26 cellular contexts compared by ENCODE assay signal in genomic region chr1:24109166-24109483, GRCh38. TPM values are rescaled to one million over a fixed set of nuclear protein-coding genes. Genes with fewer than 3 reads are reported as not detected.
DNase-seq lines count a peak whose midpoint lies in the region; ATAC-seq and TF ChIP-seq lines count a peak whose summit lies in the region.
"Had no signal": no experiment of that assay in that cellular context is flagged by ENCODE, and none has a peak within 500 bp of the region (broad histone marks: within the 10 kb centered on the region; RNA-seq: fewer than 3 reads in every experiment).

No MANE protein-coding gene starts in this region.

- H3K27me3 ChIP-seq in ACC112 (ENCODE audit: insufficient read depth, low read length), result peaks cover 5% of the 10 kb centered on the region; the same call in 1 of the 2 replicates
- H3K27me3 ChIP-seq in GM23248 (replicated peaks; ENCODE audit: insufficient read depth), result no peaks in the 10 kb centered on the region
- no peaks in the 10 kb centered on the region for H3K27me3 ChIP-seq in mammary epithelial cell (ENCODE audit: insufficient read depth, low read length)
- H3K27me3 ChIP-seq in neuronal stem cell (ENCODE audit: control insufficient read depth in 3 of 3, insufficient read depth in 3 of 3, low read depth in 1 of 3, low read length in 3 of 3), result peaks cover 0 to 46% (median 0%) of the 10 kb centered on the region in 3 experiments
- H3K27me3 ChIP-seq in suprapubic skin, result no peaks in the 10 kb centered on the region

- no peak overlapping the region for H3K14ac ChIP-seq in neuronal stem cell (ENCODE audit: low read length)

- H3K27ac ChIP-seq in ACC112 (ENCODE audit: low read depth, low read length) (peak overlapping the region; percentile 30; the same call in 1 of the 2 replicates), GM23248 (peak overlapping the region; percentile 91), mammary epithelial cell (ENCODE audit: insufficient read depth, low read depth, low read length) (peak overlapping the region; percentile 14), neuronal stem cell (replicated peaks; ENCODE audit: low read length) (no peak overlapping the region), suprapubic skin (no peak overlapping the region)

- H2AK5ac ChIP-seq in neuronal stem cell (ENCODE audit: low read depth, low read length), result no peak overlapping the region

- no peak for TF ChIP-seq POLR2A in suprapubic skin (IDR thresholded peaks at IDR 0.05)

- H4K20me1 ChIP-seq in GM23248 (ENCODE audit: insufficient read depth), result no peaks in the 10 kb centered on the region
- H4K20me1 ChIP-seq in mammary epithelial cell (ENCODE audit: insufficient read depth, low read length), result no peaks in the 10 kb centered on the region

- H3K18ac ChIP-seq in neuronal stem cell (ENCODE audit: low read length), result no peak overlapping the region

- CTCF ChIA-PET in mammary epithelial cell (lab: Charles Lee; ENCODE audit: low non-redundant PET), result no interaction called here

- H3K4me3 Mint-ChIP-seq in nephron, result peak overlapping the region in 2 of 3 experiments; percentile 40 to 95
- H3K4me3 Mint-ChIP-seq: activated B cell treated with CpG ODN at 0.5 μM for 24 hours; activated CD4-positive, alpha-beta memory T cell treated with anti-CD3 and anti-CD28 coated beads for 36 hours; naive thymus-derived CD4-positive, alpha-beta T cell had no signal

- no peak for TF ChIP-seq CTCF in mammary epithelial cell (conservative IDR thresholded peaks at IDR 0.05 in 1 of 2, IDR thresholded peaks at IDR 0.05 in 1 of 2; ENCODE audit: extremely low read depth in 1 of 2, insufficient read depth in 1 of 2, low read depth in 1 of 2, low read length in 2 of 2)
- TF ChIP-seq CTCF in nephron (IDR thresholded peaks at IDR 0.05; ENCODE audit: unreplicated experiment in 3 of 3), result no peak
- TF ChIP-seq CTCF in suprapubic skin (IDR thresholded peaks at IDR 0.05), result no peak

- H3K4me1 Mint-ChIP-seq in nephron, result peaks cover 41% of the 10 kb centered on the region

- BruUV-seq in mammary epithelial cell (replicated peaks; lab: Mats Ljungman, UMichigan), result no TSS peak

- H4K91ac ChIP-seq in neuronal stem cell (ENCODE audit: low read depth, low read length, poor library complexity), result no peak overlapping the region

- H3K4me1 ChIP-seq in ACC112 (ENCODE audit: control insufficient read depth, insufficient read depth, low read length, unreplicated experiment) (peaks cover 18% of the 10 kb centered on the region), GM23248 (ENCODE audit: insufficient read depth) (peaks cover 32% of the 10 kb centered on the region), mammary epithelial cell (ENCODE audit: insufficient read depth, low read length) (peaks cover 36% of the 10 kb centered on the region), neuronal stem cell (ENCODE audit: control insufficient read depth in 2 of 2, insufficient read depth in 1 of 2, low read depth in 1 of 2, low read length in 2 of 2) (peaks cover 0 to 29% of the 10 kb centered on the region in 2 donors), suprapubic skin (peaks cover 55% of the 10 kb centered on the region)

- no peaks in the 10 kb centered on the region for H3K9me2 ChIP-seq in GM23248 (ENCODE audit: insufficient read depth)

- no peaks in the 10 kb centered on the region for H3K79me1 ChIP-seq in neuronal stem cell (ENCODE audit: low read depth, low read length)

- H3K36me3 ChIP-seq in ACC112 (ENCODE audit: insufficient read depth, low read length) (no peaks in the 10 kb centered on the region), GM23248 (ENCODE audit: low read depth) (no peaks in the 10 kb centered on the region), mammary epithelial cell (ENCODE audit: insufficient read depth, low read length) (no peaks in the 10 kb centered on the region), neuronal stem cell (replicated peaks in 1 of 2; ENCODE audit: control insufficient read depth in 2 of 2, insufficient read depth in 2 of 2, low read length in 2 of 2) (no peaks in the 10 kb centered on the region), suprapubic skin (no peaks in the 10 kb centered on the region)
- H3K36me3 ChIP-seq: tibial nerve had no signal

- no peaks in the 10 kb centered on the region for H3K36me3 Mint-ChIP-seq in nephron (ENCODE audit: low read depth)
- H3K36me3 Mint-ChIP-seq: activated CD4-positive, alpha-beta memory T cell treated with anti-CD3 and anti-CD28 coated beads for 36 hours; naive thymus-derived CD4-positive, alpha-beta T cell had no signal

- intact Hi-C loops in mammary epithelial cell (cut with micrococcal nuclease), result no loop called here

- H2AFZ ChIP-seq in ACC112 (ENCODE audit: low read length, unreplicated experiment) (peak overlapping the region; percentile 27), GM23248 (no peak overlapping the region), mammary epithelial cell (ENCODE audit: low read depth, low read length) (peak overlapping the region; percentile 55), neuronal stem cell (ENCODE audit: low read length) (no peak overlapping the region)

- H3K9me3 ChIP-seq in GM23248 (ENCODE audit: low read depth) (no peaks in the 10 kb centered on the region), mammary epithelial cell (replicated peaks; ENCODE audit: insufficient read depth, low read length) (no peaks in the 10 kb centered on the region), neuronal stem cell (replicated peaks in 1 of 2; ENCODE audit: control insufficient read depth in 2 of 2, insufficient read depth in 1 of 2, low read depth in 1 of 2, low read length in 2 of 2) (no peaks in the 10 kb centered on the region), suprapubic skin (no peaks in the 10 kb centered on the region)
- H3K9me3 ChIP-seq: tibial nerve had no signal

- H4K8ac ChIP-seq in neuronal stem cell (ENCODE audit: low read depth, low read length), result no peak overlapping the region

- in situ Hi-C loops in GM23248 (cut with MboI) (no loop called here), mammary epithelial cell (cut with MboI; ENCODE audit: low sequenced_read_pairs in 2 of 2) (no loop called here)

- no peak overlapping the region for H3K23ac ChIP-seq in neuronal stem cell (ENCODE audit: low read depth, low read length, poor library complexity)

- H2BK120ac ChIP-seq in neuronal stem cell (ENCODE audit: low read depth, low read length), result no peak overlapping the region

- H2BK5ac ChIP-seq in neuronal stem cell (ENCODE audit: low read length), result no peak overlapping the region

- no peaks in the 10 kb centered on the region for H3K9me3 Mint-ChIP-seq in nephron
- H3K9me3 Mint-ChIP-seq: activated B cell treated with CpG ODN at 0.5 μM for 24 hours; activated CD4-positive, alpha-beta memory T cell treated with anti-CD3 and anti-CD28 coated beads for 36 hours; naive thymus-derived CD4-positive, alpha-beta T cell had no signal

- 5 to 6% methylated on average over 1 of the region's 1 CpG for WGBS in GM23248 (ENCODE audit: low coverage in 1 of 2, low lambda C conversion rate in 2 of 2, missing lambda C conversion rate in 2 of 2), 2 experiments
- 0% methylated on average over 1 of the region's 1 CpG for WGBS in mammary epithelial cell (ENCODE audit: low coverage, missing lambda C conversion rate)
- no CpG with 5 or more reads among the region's 1 CpG for WGBS in neuronal stem cell (ENCODE audit: extremely low coverage in 2 of 2, insufficient read length in 2 of 2, insufficient replicate concordance in 1 of 2), 2 donors
- 28% methylated on average over 1 of the region's 1 CpG for WGBS in suprapubic skin

- no peak overlapping the region for H2BK15ac ChIP-seq in neuronal stem cell (ENCODE audit: low read length)

- no peak overlapping the region for H3K4ac ChIP-seq in neuronal stem cell (ENCODE audit: low read length)

- no peak for TF ChIP-seq EP300 in suprapubic skin (IDR thresholded peaks at IDR 0.05)

- DNase-seq in GM23248 (no peak), mammary epithelial cell (no peak), neuronal stem cell (ENCODE audit: low spot score) (no peak), AG08396 (ENCODE audit: low spot score) (no peak), suprapubic skin (ENCODE audit: low spot score in 2 of 2) (no peak)
- DNase-seq: activated B cell treated with CpG ODN at 0.5 μM for 24 hours; activated gamma-delta T cell treated with Interleukin-2 at 50 U/mL for 16 hours; activated T-cell treated with anti-CD3 and anti-CD28 coated beads for 4 hours; amniotic stem cell; caudate nucleus; GF-D8; Karpas-422; mesendoderm; naive thymus-derived CD4-positive, alpha-beta T cell; NCI-H1694 treated with DMSO at 0.1 percent for 48 hours; NCI-H526; RPMI8226; stimulated activated CD4-positive, alpha-beta T cell treated with anti-CD3 and anti-CD28 coated beads, Interleukin-4, amount 100 ng/mL, for 24 hours; stimulated activated naive CD4-positive, alpha-beta T cell treated with Interleukin-2 at 50 U/mL for 16 hours had no signal

- H3K9ac ChIP-seq in GM23248 (peak overlapping the region; percentile 15; the same call in 1 of the 2 replicates), mammary epithelial cell (ENCODE audit: insufficient read depth, low read length) (no peak overlapping the region), neuronal stem cell (ENCODE audit: low read depth, low read length, poor library complexity) (no peak overlapping the region)

- H3F3A ChIP-seq in GM23248 (ENCODE audit: insufficient read depth), result peaks cover 14% of the 10 kb centered on the region

- no peak overlapping the region for H3K4me2 ChIP-seq in GM23248 (ENCODE audit: unreplicated experiment)
- no peak overlapping the region for H3K4me2 ChIP-seq in mammary epithelial cell (ENCODE audit: insufficient read depth, low read depth, low read length)
- no peak overlapping the region for H3K4me2 ChIP-seq in neuronal stem cell (ENCODE audit: insufficient read depth, low read length, poor library complexity, severe bottlenecking)

- no peaks in the 10 kb centered on the region for H3K79me2 ChIP-seq in ACC112 (ENCODE audit: control insufficient read depth, insufficient read depth, low read length, unreplicated experiment)
- H3K79me2 ChIP-seq in GM23248 (ENCODE audit: insufficient read depth), result no peaks in the 10 kb centered on the region
- no peaks in the 10 kb centered on the region for H3K79me2 ChIP-seq in mammary epithelial cell (ENCODE audit: insufficient read depth, low read length)

- H3K4me3 ChIP-seq in ACC112 (ENCODE audit: low read depth, low read length) (no peak overlapping the region), GM23248 (no peak overlapping the region), mammary epithelial cell (replicated peaks in 1 of 3; ENCODE audit: insufficient read depth in 1 of 3, low read depth in 2 of 3, low read length in 3 of 3) (no peak overlapping the region), neuronal stem cell (ENCODE audit: low read length in 2 of 2) (no peak overlapping the region), suprapubic skin (no peak overlapping the region)
- H3K4me3 ChIP-seq: tibial nerve had no signal

- ATAC-seq in GM19328 (IDR thresholded peaks at IDR 0.05; ENCODE audit: unreplicated experiment), result no peak
- ATAC-seq: naive thymus-derived CD4-positive, alpha-beta T cell had no signal

- H3K27me3 Mint-ChIP-seq in nephron (ENCODE audit: low read depth), result peaks cover 28% of the 10 kb centered on the region

- dilution Hi-C loops in mammary epithelial cell (cut with HindIII; ENCODE audit: low sequenced_read_pairs), result no loop called here

- peak overlapping the region; percentile 68 to 91 (median 86) for H3K27ac Mint-ChIP-seq in nephron
- H3K27ac Mint-ChIP-seq: activated B cell treated with CpG ODN at 0.5 μM for 24 hours; activated CD4-positive, alpha-beta memory T cell treated with anti-CD3 and anti-CD28 coated beads for 36 hours; naive thymus-derived CD4-positive, alpha-beta T cell had no signal

- no peak overlapping the region for H2BK12ac ChIP-seq in neuronal stem cell (ENCODE audit: low read length)

RNA-seq across cellular contexts. Expression of gene MYOM3, which starts 2.8 kb away (rescaled TPM):
- 1.0 and 1.4 TPM in 2 replicates for total RNA-seq in GM23248 (2014; rRNA removed; shearing (Covaris generic))
- polyA plus RNA-seq in GM23248 (2016; fragmentation: Nextera tagmentation; extraction: Ambion mirVana) (0.76 and 1.2 TPM in 2 replicates), mammary epithelial cell (0.19 TPM)
- total RNA-seq in mammary epithelial cell (1 to 10 TPM in 1 of 2 donors, under 1 TPM in 1; 0.54 to 1.8 TPM), suprapubic skin (1 to 10 TPM; 1.5 to 2.3 (median 2.1) TPM)
- 2.0 TPM for polyA minus RNA-seq in mammary epithelial cell
- 0.18 TPM for polyA plus RNA-seq in neuronal stem cell (2013, experiment 1 of 2)
- polyA plus RNA-seq in neuronal stem cell (2013, experiment 2 of 2), result 0.10 TPM
- total RNA-seq: activated B cell treated with CpG ODN at 0.5 μM for 24 hours; activated CD4-positive, alpha-beta memory T cell treated with anti-CD3 and anti-CD28 coated beads for 36 hours; frontal cortex; naive thymus-derived CD4-positive, alpha-beta T cell had no signal
- polyA plus RNA-seq: naive thymus-derived CD4-positive, alpha-beta T cell had no signal

RNA-seq across cellular contexts. Expression of gene IL22RA1, which starts 33.8 kb away (rescaled TPM):
- total RNA-seq in GM23248 (2014; rRNA removed; shearing (Covaris generic)), result not detected in 2 replicates
- polyA plus RNA-seq in GM23248 (2016; fragmentation: Nextera tagmentation; extraction: Ambion mirVana), result 0.21 TPM in 1 of 2 replicates, not detected in the other
- total RNA-seq in mammary epithelial cell, result 1 to 10 TPM in 1 of 2 donors, under 1 TPM in 1; 0.50 to 3.3 TPM
- polyA plus RNA-seq in mammary epithelial cell, result 2.7 TPM
- polyA minus RNA-seq in mammary epithelial cell, result 0.62 TPM
- 0.03 TPM for polyA plus RNA-seq in neuronal stem cell (2013, experiment 1 of 2)
- 0.03 TPM for polyA plus RNA-seq in neuronal stem cell (2013, experiment 2 of 2)
- 10 to 100 TPM; 16.6 to 36.4 (median 27.8) TPM for total RNA-seq in suprapubic skin
- total RNA-seq: activated CD4-positive, alpha-beta memory T cell treated with anti-CD3 and anti-CD28 coated beads for 36 hours; epithelial cell of proximal tubule; frontal cortex; naive thymus-derived CD4-positive, alpha-beta T cell; tibial nerve had no signal
- polyA plus RNA-seq: naive thymus-derived CD4-positive, alpha-beta T cell had no signal

Comparison
In these comparisons a context has a peak if more than half of its experiments do, and no peak if none do; other contexts are left out.
1. H2AFZ ChIP-seq: peak in ACC112 (single experiment) and mammary epithelial cell (single experiment); none in GM23248 (single experiment) and neuronal stem cell (single experiment).
2. H3K27ac ChIP-seq: peak in ACC112 (single experiment), GM23248 (single experiment) and mammary epithelial cell (single experiment); none in neuronal stem cell (single experiment) and suprapubic skin (single experiment).
3. RNA of gene IL22RA1, which starts 33.8 kb away (total RNA-seq): 16.6 to 36.4 TPM in suprapubic skin; 0.50 to 3.3 TPM in mammary epithelial cell and not detected in GM23248; every median in the first group is over 4 times any median in the second.